In the genomic region with DNA sequence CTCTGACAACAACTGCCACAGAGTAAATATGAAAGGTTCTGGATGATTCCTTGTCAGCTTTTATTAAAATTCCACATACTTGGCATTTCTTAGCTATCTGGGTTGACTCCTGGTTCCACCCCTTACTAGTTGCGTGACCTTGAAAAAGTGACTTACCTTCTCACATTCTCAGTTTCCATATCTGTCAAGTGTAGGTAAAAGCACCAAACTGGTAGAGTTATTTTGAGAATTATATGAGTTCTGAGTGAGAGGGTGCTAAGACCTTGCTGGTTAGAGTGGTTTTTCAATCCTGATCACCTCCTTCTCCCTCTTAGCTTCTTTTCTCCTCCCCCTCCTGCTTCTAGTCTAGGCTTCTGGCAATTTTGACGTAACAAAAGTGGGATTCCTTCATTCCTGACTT, we compare ENCODE assay signal across 14 cellular contexts.
DNase-seq lines count a peak whose midpoint lies in the region; ATAC-seq, FAIRE-seq and TF ChIP-seq lines count a peak whose summit lies in the region.
"Had no signal": no experiment of that assay in that cellular context is flagged by ENCODE, and none has a peak within 500 bp of the region (broad histone marks: within the 10 kb centered on the region; RNA-seq: fewer than 3 reads in every experiment).

No MANE protein-coding gene starts in this region.

- no peaks in the 10 kb centered on the region for H3K9me3 Mint-ChIP-seq in progenitor cell of endocrine pancreas (ENCODE audit: low read depth)

- SMC1A ChIA-PET in GM12878 (lab: Charles Lee; ENCODE audit: uncharacterized antibody, unreplicated experiment): interaction anchor here (0.7 to 5.6 kb wide), 22 partner anchors 9 to 312 kb away, joined by 3 to 79 read pairs (median 5); no protein-coding TSS in a partner anchor

- H3K36me3 ChIP-seq in GM12878 (ENCODE audit: control insufficient read depth in 2 of 2, insufficient read depth in 2 of 2, low read length in 1 of 2) (no peaks in the 10 kb centered on the region), psoas muscle (ENCODE audit: insufficient read depth in 1 of 2, low read depth in 1 of 2) (no peaks in the 10 kb centered on the region), adrenal gland (replicated peaks in 1 of 2) (no peaks in the 10 kb centered on the region)
- H3K36me3 ChIP-seq: right lobe of liver had no signal

- CTCF ChIA-PET in GM12878 (lab: Yijun Ruan, JAX): interaction anchor here (0.6 to 9.2 kb wide), 20 partner anchors 9 to 521 kb away, joined by 3 to 173 read pairs (median 6); no protein-coding TSS in a partner anchor

- no peak overlapping the region for H3K27ac Mint-ChIP-seq in progenitor cell of endocrine pancreas
- H3K27ac Mint-ChIP-seq: activated CD8-positive, alpha-beta memory T cell treated with anti-CD3 and anti-CD28 coated beads, Interleukin-2, amount 10 ng/mL, durations not matched to agents 7 days and 5 days had no signal

- no peaks in the 10 kb centered on the region for H3K36me3 Mint-ChIP-seq in progenitor cell of endocrine pancreas (ENCODE audit: insufficient read depth)
- H3K36me3 Mint-ChIP-seq: activated CD8-positive, alpha-beta memory T cell treated with anti-CD3 and anti-CD28 coated beads, Interleukin-2, amount 10 ng/mL, durations not matched to agents 7 days and 5 days had no signal

- TF ChIP-seq POLR2A in GM12892 (IDR thresholded peaks at IDR 0.05; ENCODE audit: low read depth, low read length) (no peak), GM12878 (IDR thresholded peaks at IDR 0.05; ENCODE audit: low read depth, low read length) (no peak), adrenal gland (IDR thresholded peaks at IDR 0.05) (no peak)

- peak overlapping the region; percentile 37; the same call in 1 of the 2 replicates for H2AFZ ChIP-seq in GM12878 (ENCODE audit: control insufficient read depth, low read depth, low read length)

- POLR2A ChIA-PET in GM12878 (lab: Charles Lee): interaction anchor here (0.7 to 1.2 kb wide), 2 partner anchors 296 to 308 kb away, joined by 4 read pairs; no protein-coding TSS in a partner anchor

- TF ChIP-seq CTCF in GM12878 (IDR thresholded peaks at IDR 0.05 in 2 of 3, conservative IDR thresholded peaks at IDR 0.05 in 1 of 3; ENCODE audit: control insufficient read depth in 2 of 3, extremely low read depth in 1 of 3, insufficient read depth in 1 of 3, low read depth in 3 of 3, low read length in 3 of 3) (no peak), psoas muscle (IDR thresholded peaks at IDR 0.05) (no peak), adrenal gland (IDR thresholded peaks at IDR 0.05) (no peak), progenitor cell of endocrine pancreas (IDR thresholded peaks at IDR 0.05; ENCODE audit: unreplicated experiment) (no peak)

- 0% methylated on average over 2 of the region's 2 CpGs for WGBS in GM12878 (ENCODE audit: insufficient coverage, insufficient replicate concordance, low lambda C conversion rate, missing lambda C conversion rate)
- 79 to 89% (median 83%) methylated on average over 2 of the region's 2 CpGs for WGBS in psoas muscle, 3 donors
- WGBS in adrenal gland, 4 donors: 78 to 98% (median 87%) methylated on average over 2 of the region's 2 CpGs

- in situ Hi-C loops in GM12878 (cut with MboI): loop anchor here (5.0 kb wide), 1 partner anchor 272 kb away; no protein-coding TSS in a partner anchor

- peaks cover 11% of the 10 kb centered on the region for H3K27me3 Mint-ChIP-seq in progenitor cell of endocrine pancreas

- no peaks in the 10 kb centered on the region for H3K27me3 ChIP-seq in GM12878 (replicated peaks in 1 of 2; ENCODE audit: control insufficient read depth in 2 of 2, insufficient read depth in 2 of 2, low read length in 1 of 2)
- H3K27me3 ChIP-seq in psoas muscle (ENCODE audit: insufficient read depth in 3 of 3, low read length in 2 of 3): no peaks in the 10 kb centered on the region
- no peaks in the 10 kb centered on the region for H3K27me3 ChIP-seq in adrenal gland
- H3K27me3 ChIP-seq: right lobe of liver had no signal

- peaks cover 5% of the 10 kb centered on the region for H3K4me1 Mint-ChIP-seq in progenitor cell of endocrine pancreas (ENCODE audit: low read depth)

- no peak overlapping the region for H3K9ac ChIP-seq in GM12878 (ENCODE audit: control insufficient read depth, insufficient read depth, low read length)

- intact Hi-C loops in GM12878 (cut with micrococcal nuclease; ENCODE audit: unreplicated experiment) (loop anchor here (5.0 to 10.0 kb wide), 2 partner anchors 128 to 470 kb away; no protein-coding TSS in a partner anchor), psoas muscle (cut with DNase I) (loop anchor here (1.0 to 5.0 kb wide), 3 partner anchors 97 to 308 kb away; a partner anchor contains a TSS), adrenal gland (cut with DNase I) (loop anchor here (2.0 to 10.0 kb wide), 4 partner anchors 130 to 292 kb away; no protein-coding TSS in a partner anchor)

- H4K20me1 ChIP-seq in GM12878 (ENCODE audit: control insufficient read depth, insufficient read depth): no peaks in the 10 kb centered on the region

- H3K9me3 ChIP-seq in GM12878 (replicated peaks; ENCODE audit: control insufficient read depth, insufficient read depth, low read length): no peaks in the 10 kb centered on the region
- H3K9me3 ChIP-seq in psoas muscle: no peaks in the 10 kb centered on the region
- no peaks in the 10 kb centered on the region for H3K9me3 ChIP-seq in adrenal gland (replicated peaks in 1 of 3)
- H3K9me3 ChIP-seq: right lobe of liver had no signal

- ATAC-seq in HG02571 (IDR thresholded peaks at IDR 0.05; ENCODE audit: unreplicated experiment): peak; percentile 47
- ATAC-seq in GM12878: peak; percentile 66
- no peak for ATAC-seq in psoas muscle
- ATAC-seq: activated CD8-positive, alpha-beta memory T cell treated with anti-CD3 and anti-CD28 coated beads, Interleukin-2, amount 10 ng/mL, durations not matched to agents 7 days and 5 days; right lobe of liver had no signal

- H3K4me1 ChIP-seq in GM12878 (ENCODE audit: control insufficient read depth, insufficient read depth, low read length) (peaks cover 23% of the 10 kb centered on the region), psoas muscle (peaks cover 8% of the 10 kb centered on the region), adrenal gland (replicated peaks in 1 of 2) (no peaks in the 10 kb centered on the region)
- H3K4me1 ChIP-seq: right lobe of liver had no signal

- H3K79me2 ChIP-seq in GM12878 (ENCODE audit: control insufficient read depth, insufficient read depth, low read length): no peaks in the 10 kb centered on the region

- BruUV-seq in GM12878 (replicated peaks; lab: Mats Ljungman, UMichigan): no TSS peak

- no peak overlapping the region for H3K4me3 Mint-ChIP-seq in progenitor cell of endocrine pancreas (ENCODE audit: low read depth)
- H3K4me3 Mint-ChIP-seq: activated CD8-positive, alpha-beta memory T cell treated with anti-CD3 and anti-CD28 coated beads, Interleukin-2, amount 10 ng/mL, durations not matched to agents 7 days and 5 days had no signal

- FAIRE-seq in GM12892 (lab: Jason Lieb, UNC) (peak; percentile 79), GM12878 (lab: Jason Lieb, UNC) (no peak)

- peak overlapping the region; percentile 57 for H3K4me2 ChIP-seq in GM12878 (ENCODE audit: control insufficient read depth, insufficient read depth)

- H3K27ac ChIP-seq in GM12878 (ENCODE audit: control insufficient read depth, insufficient read depth) (peak overlapping the region; percentile 27; the same call in 1 of the 2 replicates), psoas muscle (peak overlapping the region; percentile 48), adrenal gland (no peak overlapping the region)

- TF ChIP-seq RAD21 in GM12878 (IDR thresholded peaks at IDR 0.05; ENCODE audit: insufficient read depth, low read depth, low read length): no peak

- H3K4me3 ChIP-seq in GM12878 (no peak overlapping the region; the same call in 1 of the 2 replicates), psoas muscle (no peak overlapping the region), adrenal gland (no peak overlapping the region)
- H3K4me3 ChIP-seq: right lobe of liver had no signal

- TF ChIP-seq EP300 in GM12878 (IDR thresholded peaks at IDR 0.05; ENCODE audit: borderline replicate concordance in 1 of 2, control insufficient read depth in 1 of 2, low read depth in 2 of 2, low read length in 2 of 2): no peak

- RAD21 ChIA-PET in GM12878 (lab: Charles Lee; ENCODE audit: unreplicated experiment): interaction anchor here (1.0 to 5.4 kb wide), 18 partner anchors 37 to 920 kb away, joined by 3 to 79 read pairs (median 4); no protein-coding TSS in a partner anchor

- DNase-seq in GM12892 (ENCODE audit: insufficient read length): no peak
- no peak for DNase-seq in GM12878 (ENCODE audit: low read depth, low spot score)
- no peak for DNase-seq in psoas muscle
- DNase-seq in SW480 (ENCODE audit: low spot score): no peak
- DNase-seq in adrenal gland: no peak
- no peak for DNase-seq in progenitor cell of endocrine pancreas (ENCODE audit: low spot score, unreplicated experiment)
- no peak for DNase-seq in germinal center (ENCODE audit: low spot score)
- DNase-seq: activated CD8-positive, alpha-beta memory T cell treated with anti-CD3 and anti-CD28 coated beads, Interleukin-2, amount 10 ng/mL, durations not matched to agents 7 days and 5 days; C1 segment of cervical spinal cord; dorsolateral prefrontal cortex; H7; NCI-H2171 treated with DMSO at 0.1 percent for 48 hours; right lobe of liver had no signal

TF ChIP-seq in GM12878, 131 proteins besides CTCF, POLR2A, EP300 and RAD21 (continues in another document):
- no peak for TF ChIP-seq SREBF2 (IDR thresholded peaks at IDR 0.05; ENCODE audit: low read length)
- TF ChIP-seq, protein P1, sequence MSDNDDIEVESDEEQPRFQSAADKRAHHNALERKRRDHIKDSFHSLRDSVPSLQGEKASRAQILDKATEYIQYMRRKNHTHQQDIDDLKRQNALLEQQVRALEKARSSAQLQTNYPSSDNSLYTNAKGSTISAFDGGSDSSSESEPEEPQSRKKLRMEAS (IDR thresholded peaks at IDR 0.05; ENCODE audit: low read depth, low read length): no peak
- no peak for TF ChIP-seq CEBPB (IDR thresholded peaks at IDR 0.05; ENCODE audit: borderline replicate concordance in 1 of 2, low read depth in 2 of 2, low read length in 2 of 2)

Comparison
In these comparisons a context has a peak if more than half of its experiments do, and no peak if none do; other contexts are left out.
1. ATAC-seq: peak in HG02571 (single experiment) and GM12878 (single experiment); none in psoas muscle (0 of 4).
2. H3K27ac ChIP-seq: peak in GM12878 (single experiment) and psoas muscle (single experiment); none in adrenal gland (0 of 5).